In the genomic region with DNA sequence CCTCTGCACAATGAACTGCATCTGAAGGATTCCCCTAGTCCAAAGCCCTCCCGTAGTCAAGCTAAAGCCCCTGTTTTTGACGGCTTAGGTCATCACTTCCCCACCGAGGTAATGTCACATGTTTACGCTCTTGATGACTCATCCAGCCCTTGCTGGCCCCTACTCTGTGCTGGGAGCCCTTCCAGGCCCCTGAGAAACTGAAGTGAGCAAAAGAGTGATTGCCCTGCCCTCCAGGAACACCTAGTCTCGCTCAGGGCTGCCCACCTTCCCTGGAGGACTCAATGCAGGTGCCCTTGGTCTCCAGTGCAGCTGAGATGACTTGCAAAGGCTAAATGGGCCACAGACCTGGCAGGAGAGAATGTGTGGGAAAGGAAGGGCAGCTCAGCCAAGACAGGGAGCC, we compare ENCODE assay signal across 17 cellular contexts.
DNase-seq lines count a peak whose midpoint lies in the region; ATAC-seq and TF ChIP-seq lines count a peak whose summit lies in the region.
"Had no signal": no experiment of that assay in that cellular context is flagged by ENCODE, and none has a peak within 500 bp of the region (broad histone marks: within the 10 kb centered on the region; RNA-seq: fewer than 3 reads in every experiment).

No MANE protein-coding gene starts in this region.

- H3T11ph ChIP-seq in H9 (ENCODE audit: low read length): no peak overlapping the region

- no peak overlapping the region for H3K4me3 ChIP-seq in MG63
- H3K4me3 ChIP-seq in breast epithelium: no peak overlapping the region
- H3K4me3 ChIP-seq: BLaER1 treated with 17β-estradiol and CSF1 and Interleukin-3, amounts not matched to agents 10 nM and 100 nM; SK-N-MC had no signal

- H4K91ac ChIP-seq in H9 (ENCODE audit: insufficient read length, low read depth, low read length): no peak overlapping the region

- H4K5ac ChIP-seq in H9 (ENCODE audit: insufficient read length, low read depth, low read length): no peak overlapping the region

- H2BK15ac ChIP-seq in H9 (ENCODE audit: low read depth, low read length): no peak overlapping the region

- no peak overlapping the region for H3K18ac ChIP-seq in H9 (ENCODE audit: insufficient read length, low read depth, low read length)

- no peaks in the 10 kb centered on the region for H4K20me1 ChIP-seq in H9 (ENCODE audit: control insufficient read depth, insufficient read depth, insufficient read length)
- H4K20me1 ChIP-seq: BLaER1 treated with 17β-estradiol and CSF1 and Interleukin-3, amounts not matched to agents 10 nM and 100 nM had no signal

- H3K36me3 Mint-ChIP-seq in H9 (ENCODE audit: insufficient read depth in 1 of 3, low read depth in 3 of 3) (no peaks in the 10 kb centered on the region; a peak in 1 of 7 replicates), progenitor cell of endocrine pancreas (ENCODE audit: insufficient read depth) (no peaks in the 10 kb centered on the region)

- H2BK12ac ChIP-seq in H9 (ENCODE audit: insufficient read length, low read depth, low read length): no peak overlapping the region

- no peaks in the 10 kb centered on the region for H3K79me1 ChIP-seq in H9 (ENCODE audit: insufficient read depth, low read depth, low read length, poor library complexity, severe bottlenecking)

- no peak for ATAC-seq in HG03439 (IDR thresholded peaks at IDR 0.05; ENCODE audit: unreplicated experiment)
- ATAC-seq: HCT116, Panc1, Right ventricle myocardium inferior had no signal

- no peak overlapping the region for H2AFZ ChIP-seq in H9 (ENCODE audit: low read length)

- H3K4ac ChIP-seq in H9 (ENCODE audit: low read depth, low read length): no peak overlapping the region

- H3K9me3 Mint-ChIP-seq in H9 (peaks cover 0 to 5% of the 10 kb centered on the region in 2 experiments; a peak in 1 of 5 replicates), progenitor cell of endocrine pancreas (ENCODE audit: low read depth) (peaks cover 3% of the 10 kb centered on the region)

- H3K9ac ChIP-seq in H9 (ENCODE audit: extremely low read depth, insufficient read length, low read length): no peak overlapping the region
- H3K9ac ChIP-seq: BLaER1 treated with 17β-estradiol and CSF1 and Interleukin-3, amounts not matched to agents 10 nM and 100 nM had no signal

- no peak overlapping the region for H2AK5ac ChIP-seq in H9 (ENCODE audit: insufficient read length, low read length)

- no peak overlapping the region for H3K27ac ChIP-seq in H9 (ENCODE audit: insufficient read length, low read depth, low read length)
- H3K27ac ChIP-seq in breast epithelium: no peak overlapping the region
- H3K27ac ChIP-seq: SK-N-MC had no signal

- peak overlapping the region in 2 of 3 experiments; percentile 49 to 85; a peak in 3 of 7 replicates for H3K27ac Mint-ChIP-seq in H9
- peak overlapping the region; percentile 91 for H3K27ac Mint-ChIP-seq in progenitor cell of endocrine pancreas

- no peak overlapping the region for H3K56ac ChIP-seq in H9 (ENCODE audit: insufficient read length, low read depth, low read length)

- peak; percentile 30 for DNase-seq in H9
- peak; percentile 38 for DNase-seq in MG63
- DNase-seq in islet precursor cell: peak; percentile 69
- no peak for DNase-seq in progenitor cell of endocrine pancreas (ENCODE audit: low spot score, unreplicated experiment)
- DNase-seq in NCI-H2081 (lab: John Stamatoyannopoulos, UW): no peak
- no peak for DNase-seq in breast epithelium (ENCODE audit: low spot score in 2 of 2)
- DNase-seq: KBM-7, NCI-H1092, NCI-H1694 treated with DMSO at 0.1 percent for 48 hours, NCI-H446 treated with DMSO at 0.1 percent for 48 hours, NCI-H774 had no signal

- H3K27me3 ChIP-seq in H9 (ENCODE audit: insufficient read depth, low read length) (no peaks in the 10 kb centered on the region), MG63 (no peaks in the 10 kb centered on the region; the same call in 1 of the 2 replicates), breast epithelium (peaks cover 0 to 20% of the 10 kb centered on the region in 2 donors)
- H3K27me3 ChIP-seq: BLaER1 treated with 17β-estradiol and CSF1 and Interleukin-3, amounts not matched to agents 10 nM and 100 nM had no signal

- no peak overlapping the region for H3K4me2 ChIP-seq in H9 (ENCODE audit: insufficient read depth, insufficient read length, low read length)

- H2BK120ac ChIP-seq in H9 (ENCODE audit: low read depth, low read length, poor library complexity, severe bottlenecking): no peak overlapping the region

- no peaks in the 10 kb centered on the region for H3K23me2 ChIP-seq in H9 (ENCODE audit: insufficient read length, low read depth, low read length, poor library complexity, severe bottlenecking)

- WGBS in H9 (ENCODE audit: extremely low coverage, insufficient read length, low lambda C conversion rate): no CpG with 5 or more reads among the region's 5 CpGs

- H3K9me3 ChIP-seq in H9 (ENCODE audit: control insufficient read depth, low read depth, low read length) (no peaks in the 10 kb centered on the region), MG63 (no peaks in the 10 kb centered on the region; the same call in 1 of the 2 replicates), breast epithelium (no peaks in the 10 kb centered on the region)

- H3K23ac ChIP-seq in H9 (ENCODE audit: insufficient read length, low read depth, low read length): no peak overlapping the region

- intact Hi-C loops in breast epithelium (cut with DNase I; ENCODE audit: low total_unique reads): no loop called here

- H3K36me3 ChIP-seq in MG63: no peaks in the 10 kb centered on the region
- no peaks in the 10 kb centered on the region for H3K36me3 ChIP-seq in breast epithelium

- H3K14ac ChIP-seq in H9 (ENCODE audit: insufficient read depth, low read length): no peak overlapping the region

- no peak overlapping the region for H2BK20ac ChIP-seq in H9 (ENCODE audit: low read depth, low read length, poor library complexity, severe bottlenecking)

- H3K4me3 Mint-ChIP-seq in H9 (no peak overlapping the region), progenitor cell of endocrine pancreas (ENCODE audit: low read depth) (no peak overlapping the region)

- H3K79me2 ChIP-seq in H9 (ENCODE audit: insufficient read depth, low read length): no peaks in the 10 kb centered on the region

- no peak for TF ChIP-seq POLR2A in breast epithelium (IDR thresholded peaks at IDR 0.05)

- no peak overlapping the region for H4K8ac ChIP-seq in H9 (replicated peaks; ENCODE audit: insufficient read length, low read depth, low read length)

- no peak overlapping the region for H2BK5ac ChIP-seq in H9 (ENCODE audit: insufficient read length, low read length)

- H3K4me1 ChIP-seq in H9 (ENCODE audit: insufficient read depth, low read length) (no peaks in the 10 kb centered on the region), breast epithelium (no peaks in the 10 kb centered on the region)

- H3K27me3 Mint-ChIP-seq in H9 (ENCODE audit: low read depth) (peaks cover 16% of the 10 kb centered on the region), progenitor cell of endocrine pancreas (peaks cover 18% of the 10 kb centered on the region)

- TF ChIP-seq CTCF in H9 (conservative IDR thresholded peaks at IDR 0.05) (no peak), progenitor cell of endocrine pancreas (IDR thresholded peaks at IDR 0.05; ENCODE audit: unreplicated experiment) (no peak), breast epithelium (IDR thresholded peaks at IDR 0.05) (no peak)

- peaks cover 10% of the 10 kb centered on the region in 2 experiments for H3K4me1 Mint-ChIP-seq in H9
- peaks cover 23% of the 10 kb centered on the region for H3K4me1 Mint-ChIP-seq in progenitor cell of endocrine pancreas (ENCODE audit: low read depth)

Comparison
In these comparisons a context has a peak if more than half of its experiments do, and no peak if none do; other contexts are left out.
1. DNase-seq: peak in H9 (single experiment), MG63 (single experiment) and islet precursor cell (single experiment); none in progenitor cell of endocrine pancreas (single experiment), NCI-H2081 (0 of 2) and breast epithelium (0 of 2).